15 cellular contexts compared by ENCODE assay signal in genomic region chr13:109938255-109938936, GRCh38.
DNase-seq lines count a peak whose midpoint lies in the region; ATAC-seq and TF ChIP-seq lines count a peak whose summit lies in the region.
"Had no signal": no experiment of that assay in that cellular context is flagged by ENCODE, and none has a peak within 500 bp of the region (broad histone marks: within the 10 kb centered on the region; RNA-seq: fewer than 3 reads in every experiment).

No MANE protein-coding gene starts in this region.

- no peak overlapping the region for H3K4me3 ChIP-seq in GM23248
- H3K4me3 ChIP-seq in fibroblast of lung (replicated peaks in 1 of 4; ENCODE audit: control extremely low read depth in 1 of 4, insufficient read depth in 1 of 4, low read depth in 3 of 4, low read length in 4 of 4): no peak overlapping the region
- H3K4me3 ChIP-seq in sigmoid colon: no peak overlapping the region
- H3K4me3 ChIP-seq: coronary artery, transverse colon had no signal

- H3K4me2 ChIP-seq in GM23248 (ENCODE audit: unreplicated experiment): peak overlapping the region; percentile 34
- H3K4me2 ChIP-seq in fibroblast of lung (ENCODE audit: extremely low read depth, insufficient read depth, low read length): no peak overlapping the region

- H4K20me1 ChIP-seq in GM23248 (ENCODE audit: insufficient read depth) (no peaks in the 10 kb centered on the region), fibroblast of lung (ENCODE audit: control insufficient read depth, extremely low read depth, insufficient read depth, low read length) (no peaks in the 10 kb centered on the region)

- H3K9me3 ChIP-seq in GM23248 (ENCODE audit: low read depth): no peaks in the 10 kb centered on the region
- no peaks in the 10 kb centered on the region for H3K9me3 ChIP-seq in fibroblast of lung (ENCODE audit: control insufficient read depth, insufficient read depth, low read depth, low read length)
- H3K9me3 ChIP-seq in sigmoid colon: no peaks in the 10 kb centered on the region
- H3K9me3 ChIP-seq: transverse colon had no signal

- ATAC-seq in GM21825 (IDR thresholded peaks at IDR 0.05; ENCODE audit: unreplicated experiment) (no peak), HG02981 (IDR thresholded peaks at IDR 0.05; ENCODE audit: unreplicated experiment) (no peak)
- ATAC-seq: left lobe of liver, Panc1 had no signal

- no peak for TF ChIP-seq POLR2A in sigmoid colon (IDR thresholded peaks at IDR 0.05)

- TF ChIP-seq CTCF in RWPE1 (conservative IDR thresholded peaks at IDR 0.05; ENCODE audit: low read depth) (no peak), fibroblast of lung (conservative IDR thresholded peaks at IDR 0.05 in 1 of 2, IDR thresholded peaks at IDR 0.05 in 1 of 2; ENCODE audit: low read depth in 1 of 2, low read length in 2 of 2) (no peak), sigmoid colon (IDR thresholded peaks at IDR 0.05) (no peak)

- CTCF ChIA-PET in RWPE1 (lab: Yijun Ruan, JAX): no interaction called here

- no peaks in the 10 kb centered on the region for H3K79me2 ChIP-seq in GM23248 (ENCODE audit: insufficient read depth)
- no peaks in the 10 kb centered on the region for H3K79me2 ChIP-seq in fibroblast of lung (ENCODE audit: control insufficient read depth, insufficient read depth, low read length)

- DNase-seq in GM23248: peak; percentile 91
- DNase-seq in RWPE1 (ENCODE audit: low spot score): peak; percentile 41
- DNase-seq in fibroblast of lung (ENCODE audit: low read depth in 2 of 2): peak; percentile 77 to 87
- no peak for DNase-seq in sigmoid colon
- no peak for DNase-seq in NCI-H345 treated with DMSO at 0.1 percent for 48 hours (lab: John Stamatoyannopoulos, UW; ENCODE audit: unreplicated experiment)
- DNase-seq: activated CD4-positive, alpha-beta memory T cell treated with anti-CD3 and anti-CD28 coated beads for 36 hours; activated effector memory CD4-positive, alpha-beta T cell treated with anti-CD3 and anti-CD28 coated beads, Interleukin-2, amount 50 U/mL, for 16 hours; glutamatergic neuron; Kasumi-1; transverse colon had no signal

- no peak overlapping the region for H3K27ac ChIP-seq in GM23248
- peak overlapping the region; percentile 64 for H3K27ac ChIP-seq in RWPE1
- H3K27ac ChIP-seq in fibroblast of lung (ENCODE audit: insufficient read depth, low read length): no peak overlapping the region
- peak overlapping the region in 3 of 4 donors; percentile 35 to 38 (median 36) for H3K27ac ChIP-seq in sigmoid colon
- H3K27ac ChIP-seq: transverse colon had no signal

- peaks cover 26% of the 10 kb centered on the region for H3F3A ChIP-seq in GM23248 (ENCODE audit: insufficient read depth)

- H3K4me1 ChIP-seq in GM23248 (ENCODE audit: insufficient read depth) (peaks cover 28% of the 10 kb centered on the region), fibroblast of lung (ENCODE audit: control insufficient read depth, extremely low read depth, insufficient read depth, low read length) (no peaks in the 10 kb centered on the region), sigmoid colon (peaks cover 0 to 11% (median 0%) of the 10 kb centered on the region in 4 donors)
- H3K4me1 ChIP-seq: transverse colon had no signal

- H2AFZ ChIP-seq in GM23248 (0 out of 2 replicates have a peak overlapping the region, but pooled peaks have one; percentile 4), fibroblast of lung (ENCODE audit: low read length) (no peak overlapping the region)

- H3K27me3 ChIP-seq in GM23248 (replicated peaks; ENCODE audit: insufficient read depth): no peaks in the 10 kb centered on the region
- no peaks in the 10 kb centered on the region for H3K27me3 ChIP-seq in fibroblast of lung (ENCODE audit: control insufficient read depth, insufficient read depth, low read length)
- H3K27me3 ChIP-seq in sigmoid colon: no peaks in the 10 kb centered on the region
- H3K27me3 ChIP-seq: transverse colon had no signal

- no peak for TF ChIP-seq EP300 in sigmoid colon (IDR thresholded peaks at IDR 0.05)

- intact Hi-C loops in sigmoid colon (cut with DNase I): loop anchor here (5.0 kb wide), 1 partner anchor 169 kb away; no protein-coding TSS in a partner anchor

- POLR2A ChIA-PET in RWPE1 (lab: Yijun Ruan, JAX; ENCODE audit: low non-redundant PET): no interaction called here

- 48% methylated on average over 10 of the region's 10 CpGs for WGBS in GM23248 (ENCODE audit: low coverage in 1 of 2, low lambda C conversion rate in 2 of 2, missing lambda C conversion rate in 2 of 2), 2 experiments
- WGBS in sigmoid colon, 2 donors: 92 to 93% methylated on average over 10 of the region's 10 CpGs

- H3K9me2 ChIP-seq in GM23248 (ENCODE audit: insufficient read depth): no peaks in the 10 kb centered on the region

- H3K36me3 ChIP-seq in GM23248 (ENCODE audit: low read depth): no peaks in the 10 kb centered on the region
- no peaks in the 10 kb centered on the region for H3K36me3 ChIP-seq in fibroblast of lung (ENCODE audit: control insufficient read depth, insufficient read depth, low read length)
- H3K36me3 ChIP-seq in sigmoid colon: no peaks in the 10 kb centered on the region
- H3K36me3 ChIP-seq: transverse colon had no signal

- in situ Hi-C loops in GM23248 (cut with MboI): no loop called here

- H3K9ac ChIP-seq in GM23248 (no peak overlapping the region), fibroblast of lung (ENCODE audit: insufficient read depth, low read length) (no peak overlapping the region)

Comparison
In these comparisons a context has a peak if more than half of its experiments do, and no peak if none do; other contexts are left out.
1. DNase-seq: peak in GM23248 (single experiment), RWPE1 (single experiment) and fibroblast of lung (2 of 2); none in sigmoid colon (single experiment) and NCI-H345 treated with DMSO at 0.1 percent for 48 hours (single experiment).
2. H3K27ac ChIP-seq: peak in RWPE1 (single experiment) and sigmoid colon (3 of 4); none in GM23248 (single experiment) and fibroblast of lung (single experiment).